1 cellular context compared by ENCODE assay signal in genomic region chr20:44938637-44939036, GRCh38.
TF ChIP-seq lines count a peak whose summit lies in the region.

No MANE protein-coding gene starts in this region.

TF ChIP-seq in endothelial cell of umbilical vein, 7 proteins besides CTCF, POLR2A, EP300 and RAD21:
- peak; percentile 15 for TF ChIP-seq FOS (IDR thresholded peaks at IDR 0.05; ENCODE audit: borderline replicate concordance, insufficient read depth, low read length)
- no peak for TF ChIP-seq MAX (IDR thresholded peaks at IDR 0.05; ENCODE audit: insufficient read depth, insufficient read length)
- no peak for TF ChIP-seq MYC (IDR thresholded peaks at IDR 0.05; ENCODE audit: low read depth, low read length)
- no peak for TF ChIP-seq GATA2 (IDR thresholded peaks at IDR 0.05; ENCODE audit: insufficient read depth, insufficient read length, low read depth, low read length)
- TF ChIP-seq POLR2AphosphoS5 (IDR thresholded peaks at IDR 0.05; ENCODE audit: insufficient read depth, low read depth, low read length), result peak; percentile 41
- TF ChIP-seq EZH2 (IDR thresholded peaks at IDR 0.05; ENCODE audit: borderline replicate concordance, low read depth, low read length, severe bottlenecking), result no peak
- TF ChIP-seq JUN (IDR thresholded peaks at IDR 0.05; ENCODE audit: borderline replicate concordance, insufficient read depth, insufficient read length, low read depth), result no peak
TF ChIP-seq in endothelial cell of umbilical vein: peak in this region for 2.
